Comparison of ENCODE assay signal across 10 cellular contexts in genomic region chr12:1935700-1936378, GRCh38. TPM values are rescaled to one million over a fixed set of nuclear protein-coding genes. Genes with fewer than 3 reads are reported as not detected.
DNase-seq lines count a peak whose midpoint lies in the region; ATAC-seq and TF ChIP-seq lines count a peak whose summit lies in the region.
"Had no signal": no experiment of that assay in that cellular context is flagged by ENCODE, and none has a peak within 500 bp of the region (broad histone marks: within the 10 kb centered on the region; RNA-seq: fewer than 3 reads in every experiment).

No MANE protein-coding gene starts in this region.

- no peaks in the 10 kb centered on the region for H3K4me1 ChIP-seq in prostate gland (replicated peaks)

- CTCF ChIA-PET in Calu3 (lab: Charles Lee) = no interaction called here

- BruUV-seq in Calu3 (replicated peaks; lab: Mats Ljungman, UMichigan) = no TSS peak

- no peak for ATAC-seq in activated T-helper 17 cell treated with anti-CD3 and anti-CD28 coated beads, Interleukin-2, amount 50 U/mL, for 72 hours (replicated peaks)

- H3K27me3 ChIP-seq in prostate gland (replicated peaks; ENCODE audit: insufficient read depth) = no peaks in the 10 kb centered on the region
- H3K27me3 ChIP-seq: ovary had no signal

- H3K4me3 Mint-ChIP-seq in activated T-helper 17 cell treated with anti-CD3 and anti-CD28 coated beads, Interleukin-2, amount 50 U/mL, for 72 hours = no peak overlapping the region
- H3K4me3 Mint-ChIP-seq in osteocyte (ENCODE audit: unreplicated experiment) (no peak overlapping the region), type B pancreatic cell (no peak overlapping the region), nephron progenitor cell (no peak overlapping the region), Calu3 (ENCODE audit: low read depth, unreplicated experiment) (no peak overlapping the region)

- WGBS in prostate gland = 68% methylated on average over 21 of the region's 21 CpGs

- H3K36me3 ChIP-seq in prostate gland = no peaks in the 10 kb centered on the region
- H3K36me3 ChIP-seq: ovary had no signal

- intact Hi-C loops in prostate gland (cut with DNase I) (loop anchor here (5.0 kb wide), 2 partner anchors 289 to 304 kb away; no protein-coding TSS in a partner anchor), Calu3 (cut with micrococcal nuclease; ENCODE audit: unreplicated experiment) (no loop called here)

- H3K9me3 Mint-ChIP-seq in activated T-helper 17 cell treated with anti-CD3 and anti-CD28 coated beads, Interleukin-2, amount 50 U/mL, for 72 hours = no peaks in the 10 kb centered on the region
- no peaks in the 10 kb centered on the region for H3K9me3 Mint-ChIP-seq in osteocyte (ENCODE audit: unreplicated experiment)
- H3K9me3 Mint-ChIP-seq in type B pancreatic cell = no peaks in the 10 kb centered on the region
- no peaks in the 10 kb centered on the region for H3K9me3 Mint-ChIP-seq in nephron progenitor cell
- H3K9me3 Mint-ChIP-seq in Calu3 (ENCODE audit: low read depth, unreplicated experiment) = no peaks in the 10 kb centered on the region

- no peak for TF ChIP-seq POLR2A in prostate gland (IDR thresholded peaks at IDR 0.05)

- no peak overlapping the region for H3K4me3 ChIP-seq in prostate gland
- H3K4me3 ChIP-seq: ovary had no signal

- no peaks in the 10 kb centered on the region for H3K27me3 Mint-ChIP-seq in activated T-helper 17 cell treated with anti-CD3 and anti-CD28 coated beads, Interleukin-2, amount 50 U/mL, for 72 hours
- no peaks in the 10 kb centered on the region for H3K27me3 Mint-ChIP-seq in osteocyte (ENCODE audit: unreplicated experiment)
- peaks cover 12% of the 10 kb centered on the region for H3K27me3 Mint-ChIP-seq in type B pancreatic cell
- peaks cover 5% of the 10 kb centered on the region for H3K27me3 Mint-ChIP-seq in nephron progenitor cell (ENCODE audit: low read depth, poor library complexity)
- peaks cover 48% of the 10 kb centered on the region for H3K27me3 Mint-ChIP-seq in Calu3 (ENCODE audit: unreplicated experiment)

- H3K36me3 Mint-ChIP-seq in activated T-helper 17 cell treated with anti-CD3 and anti-CD28 coated beads, Interleukin-2, amount 50 U/mL, for 72 hours (ENCODE audit: low read depth) = peaks cover 24% of the 10 kb centered on the region
- H3K36me3 Mint-ChIP-seq in osteocyte (ENCODE audit: unreplicated experiment) (peaks cover 2% of the 10 kb centered on the region), type B pancreatic cell (peaks cover 11% of the 10 kb centered on the region), nephron progenitor cell (ENCODE audit: low read depth) (peaks cover 9% of the 10 kb centered on the region), Calu3 (ENCODE audit: insufficient read depth, unreplicated experiment) (no peaks in the 10 kb centered on the region)

- no peak overlapping the region for H3K27ac ChIP-seq in prostate gland

- peaks cover 5% of the 10 kb centered on the region for H3K4me1 Mint-ChIP-seq in activated T-helper 17 cell treated with anti-CD3 and anti-CD28 coated beads, Interleukin-2, amount 50 U/mL, for 72 hours
- H3K4me1 Mint-ChIP-seq in osteocyte (ENCODE audit: unreplicated experiment) (peaks cover 34% of the 10 kb centered on the region), type B pancreatic cell (ENCODE audit: unreplicated experiment) (peaks cover 8% of the 10 kb centered on the region), nephron progenitor cell (peaks cover 55% of the 10 kb centered on the region), Calu3 (ENCODE audit: low read depth, unreplicated experiment) (peaks cover 8% of the 10 kb centered on the region)

- H3K27ac Mint-ChIP-seq in activated T-helper 17 cell treated with anti-CD3 and anti-CD28 coated beads, Interleukin-2, amount 50 U/mL, for 72 hours = peak overlapping the region; percentile 51
- H3K27ac Mint-ChIP-seq in osteocyte (ENCODE audit: unreplicated experiment) (peak overlapping the region; percentile 68), type B pancreatic cell (no peak overlapping the region), nephron progenitor cell (no peak overlapping the region), Calu3 (ENCODE audit: unreplicated experiment) (no peak overlapping the region)

- no peak for TF ChIP-seq CTCF in osteocyte (IDR thresholded peaks at IDR 0.05)
- TF ChIP-seq CTCF in type B pancreatic cell (conservative IDR thresholded peaks at IDR 0.05) = no peak
- no peak for TF ChIP-seq CTCF in prostate gland (IDR thresholded peaks at IDR 0.05)
- no peak for TF ChIP-seq CTCF in nephron progenitor cell (IDR thresholded peaks at IDR 0.05)
- no peak for TF ChIP-seq CTCF in Calu3 (IDR thresholded peaks at IDR 0.05; ENCODE audit: unreplicated experiment)

- no peaks in the 10 kb centered on the region for H3K9me3 ChIP-seq in prostate gland
- H3K9me3 ChIP-seq: ovary had no signal

- DNase-seq in globus pallidus (ENCODE audit: low spot score) (peak; percentile 81), osteocyte (ENCODE audit: extremely low spot score, unreplicated experiment) (no peak), type B pancreatic cell (ENCODE audit: extremely low spot score, unreplicated experiment) (peak; percentile 54), prostate gland (ENCODE audit: low spot score) (no peak), cortex of kidney (lab: John Stamatoyannopoulos, UW) (no peak), nephron progenitor cell (no peak), Calu3 (no peak)
- DNase-seq: effector memory CD4-positive, alpha-beta T cell had no signal

RNA-seq across cellular contexts. Expression of gene CACNA2D4, which starts 17.4 kb away (rescaled TPM):
- total RNA-seq in activated T-helper 17 cell treated with anti-CD3 and anti-CD28 coated beads, Interleukin-2, amount 50 U/mL, for 72 hours = 10 to 100 TPM; 13.7 to 23.0 TPM
- total RNA-seq in osteocyte (not detected in 2 replicates), type B pancreatic cell (ENCODE audit: low replicate concordance) (0.87 and 1.1 TPM in 2 replicates), prostate gland (1 to 10 TPM; 1.4 to 9.4 TPM), Calu3 (2022) (0.80 and 0.86 TPM in 2 replicates)

Comparison
In these comparisons a context has a peak if more than half of its experiments do, and no peak if none do; other contexts are left out.
1. H3K27ac Mint-ChIP-seq: peak in activated T-helper 17 cell treated with anti-CD3 and anti-CD28 coated beads, Interleukin-2, amount 50 U/mL, for 72 hours (single experiment) and osteocyte (single experiment); none in type B pancreatic cell (single experiment), nephron progenitor cell (single experiment) and Calu3 (single experiment).
2. DNase-seq: peak in globus pallidus (single experiment) and type B pancreatic cell (single experiment); none in osteocyte (single experiment), prostate gland (single experiment), cortex of kidney (single experiment), nephron progenitor cell (single experiment) and Calu3 (single experiment).